17 cellular contexts compared by ENCODE assay signal in the genomic region with DNA sequence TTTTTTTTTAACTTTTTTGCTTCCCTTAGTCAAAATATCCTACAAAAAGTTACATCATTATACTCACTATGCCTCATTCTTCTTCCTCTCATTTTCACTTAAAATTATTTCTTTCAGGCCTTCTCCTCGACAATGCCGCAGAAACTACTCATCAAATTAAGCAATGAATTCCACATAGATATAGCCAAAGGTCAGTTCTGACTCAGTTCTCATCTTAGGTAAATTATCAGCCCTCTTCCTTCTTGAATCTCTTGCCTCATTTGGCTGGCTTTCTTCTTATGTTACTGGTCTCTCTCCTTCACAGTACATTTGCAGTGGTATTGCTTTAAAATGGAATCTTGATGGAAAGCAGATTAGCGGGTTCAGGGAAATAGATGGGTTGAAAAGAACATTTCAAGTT.
A peak's percentile ranks its signal among the peaks of the same experiment; 100 is the strongest.
DNase-seq lines count a peak whose midpoint lies in the region; ATAC-seq and TF ChIP-seq lines count a peak whose summit lies in the region.
"Had no signal": no experiment of that assay in that cellular context is flagged by ENCODE, and none has a peak within 500 bp of the region (broad histone marks: within the 10 kb centered on the region; RNA-seq: fewer than 3 reads in every experiment).

No MANE protein-coding gene starts in this region.

- peaks cover 26% of the 10 kb centered on the region for H3K4me1 ChIP-seq in cardiac muscle cell (ENCODE audit: low read depth)
- H3K4me1 ChIP-seq in right cardiac atrium (ENCODE audit: control insufficient read depth, insufficient read depth, low read length): no peaks in the 10 kb centered on the region
- no peaks in the 10 kb centered on the region for H3K4me1 ChIP-seq in adipocyte (ENCODE audit: control insufficient read depth, insufficient read depth, low read length)
- H3K4me1 ChIP-seq in heart left ventricle: no peaks in the 10 kb centered on the region

- peak overlapping the region; percentile 36 for H3K27ac ChIP-seq in cardiac muscle cell
- H3K27ac ChIP-seq in right cardiac atrium (ENCODE audit: low read length): no peak overlapping the region
- no peak overlapping the region for H3K27ac ChIP-seq in heart left ventricle

- TF ChIP-seq CTCF in cardiac muscle cell (IDR thresholded peaks at IDR 0.05; ENCODE audit: low read depth, low read length): no peak
- no peak for TF ChIP-seq CTCF in fibroblast of the aortic adventitia (IDR thresholded peaks at IDR 0.05; ENCODE audit: insufficient read depth, low read length)
- TF ChIP-seq CTCF in heart left ventricle (IDR thresholded peaks at IDR 0.05): no peak

- H3K36me3 ChIP-seq in cardiac muscle cell (no peaks in the 10 kb centered on the region), adipocyte (ENCODE audit: control insufficient read depth, insufficient read depth, low read length, severe bottlenecking) (no peaks in the 10 kb centered on the region), heart left ventricle (no peaks in the 10 kb centered on the region)

- H3K9ac ChIP-seq in adipocyte (ENCODE audit: low read length): no peak overlapping the region

- no peak for ATAC-seq in right cardiac atrium
- no peak for ATAC-seq in heart left ventricle
- ATAC-seq: K562, Panc1 had no signal

- H3K4me3 ChIP-seq in cardiac muscle cell: no peak overlapping the region
- H3K4me3 ChIP-seq in right cardiac atrium (ENCODE audit: low read length): no peak overlapping the region
- H3K4me3 ChIP-seq in adipocyte (ENCODE audit: low read length): no peak overlapping the region
- H3K4me3 ChIP-seq in fibroblast of the aortic adventitia (ENCODE audit: low read depth, low read length): no peak overlapping the region
- no peak overlapping the region for H3K4me3 ChIP-seq in heart left ventricle
- H3K4me3 ChIP-seq: K562 had no signal

- 89% methylated on average over 3 of the region's 3 CpGs for WGBS in right cardiac atrium
- 81 to 86% (median 85%) methylated on average over 3 of the region's 3 CpGs for WGBS in heart left ventricle, 4 donors

- H3K27me3 ChIP-seq in cardiac muscle cell (no peaks in the 10 kb centered on the region), right cardiac atrium (ENCODE audit: control insufficient read depth, insufficient read depth) (no peaks in the 10 kb centered on the region), adipocyte (replicated peaks; ENCODE audit: control insufficient read depth, insufficient read depth, low read length) (no peaks in the 10 kb centered on the region), heart left ventricle (no peaks in the 10 kb centered on the region)

- DNase-seq in cardiac muscle cell (ENCODE audit: low read depth in 1 of 2, low spot score in 1 of 2) (peak in 1 of 2 donors; percentile 30), right cardiac atrium (no peak), adipocyte (ENCODE audit: low read depth) (peak; percentile 60), fibroblast of the aortic adventitia (ENCODE audit: low read depth) (peak; percentile 1), NCI-H748 (lab: John Stamatoyannopoulos, UW; ENCODE audit: unreplicated experiment) (no peak), putamen (ENCODE audit: low spot score) (no peak), heart left ventricle (no peak)
- DNase-seq in NK-92 treated with Interleukin-12 subunit alpha and Interleukin-12 subunit beta, amount 100 ng/mL, for 24 hours (lab: John Stamatoyannopoulos, UW): no peak
- DNase-seq: AML-193; CD4-positive, CD25-positive, alpha-beta regulatory T cell; DMS79; GDM1; NCI-H1092; NCI-H69; SIG-M5 had no signal

- no peaks in the 10 kb centered on the region for H3K9me3 ChIP-seq in cardiac muscle cell (ENCODE audit: low read depth)
- H3K9me3 ChIP-seq in right cardiac atrium (ENCODE audit: control insufficient read depth, low read length): no peaks in the 10 kb centered on the region
- no peaks in the 10 kb centered on the region for H3K9me3 ChIP-seq in adipocyte (ENCODE audit: control insufficient read depth, low read length)
- H3K9me3 ChIP-seq in heart left ventricle: no peaks in the 10 kb centered on the region

- intact Hi-C loops in right cardiac atrium (cut with DNase I): no loop called here
- intact Hi-C loops in heart left ventricle (cut with DNase I): no loop called here

- TF ChIP-seq POLR2A in heart left ventricle (IDR thresholded peaks at IDR 0.05): no peak

Comparison
In these comparisons a context has a peak if more than half of its experiments do, and no peak if none do; other contexts are left out.
1. DNase-seq: peak in adipocyte (single experiment) and fibroblast of the aortic adventitia (single experiment); none in right cardiac atrium (0 of 3), NCI-H748 (single experiment), NK-92 treated with Interleukin-12 subunit alpha and Interleukin-12 subunit beta, amount 100 ng/mL, for 24 hours (single experiment), putamen (single experiment) and heart left ventricle (0 of 5).